ENCODE assay signal across 1 cellular context in genomic region chr17:7744416-7744815, GRCh38.
TF ChIP-seq lines count a peak whose summit lies in the region.

No MANE protein-coding gene starts in this region.

TF ChIP-seq in IMR-90, 13 proteins besides CTCF, POLR2A, EP300 and RAD21:
- no peak for TF ChIP-seq FOS (IDR thresholded peaks at IDR 0.05; ENCODE audit: low read depth, low read length)
- TF ChIP-seq CHD1 (IDR thresholded peaks at IDR 0.05; ENCODE audit: low read depth, low read length) = no peak
- TF ChIP-seq BHLHE40 (IDR thresholded peaks at IDR 0.05; ENCODE audit: low read depth, low read length) = no peak
- no peak for TF ChIP-seq RFX5 (IDR thresholded peaks at IDR 0.05; ENCODE audit: low read depth, low read length)
- no peak for TF ChIP-seq CEBPB (IDR thresholded peaks at IDR 0.05; ENCODE audit: low read depth, low read length)
- TF ChIP-seq MAFK (IDR thresholded peaks at IDR 0.05; ENCODE audit: low read depth, low read length) = no peak
- no peak for TF ChIP-seq MAZ (IDR thresholded peaks at IDR 0.05; ENCODE audit: borderline replicate concordance, low read depth, low read length)
- TF ChIP-seq USF2 (IDR thresholded peaks at IDR 0.05; ENCODE audit: low read depth, low read length) = no peak
- TF ChIP-seq ELK1 (IDR thresholded peaks at IDR 0.05; ENCODE audit: borderline replicate concordance, low read depth, low read length) = no peak
- TF ChIP-seq RCOR1 (IDR thresholded peaks at IDR 0.05; ENCODE audit: insufficient replicate concordance, low read length) = no peak
- TF ChIP-seq SMC3 (IDR thresholded peaks at IDR 0.05; ENCODE audit: low read depth, low read length) = no peak
- no peak for TF ChIP-seq NFE2L2 (IDR thresholded peaks at IDR 0.05; ENCODE audit: low read depth, low read length)
- no peak for TF ChIP-seq MXI1 (IDR thresholded peaks at IDR 0.05; ENCODE audit: borderline replicate concordance, low read depth, low read length)
TF ChIP-seq in IMR-90: peak in this region for 0.
